ENCODE assay signal across 25 cellular contexts in the genomic region with DNA sequence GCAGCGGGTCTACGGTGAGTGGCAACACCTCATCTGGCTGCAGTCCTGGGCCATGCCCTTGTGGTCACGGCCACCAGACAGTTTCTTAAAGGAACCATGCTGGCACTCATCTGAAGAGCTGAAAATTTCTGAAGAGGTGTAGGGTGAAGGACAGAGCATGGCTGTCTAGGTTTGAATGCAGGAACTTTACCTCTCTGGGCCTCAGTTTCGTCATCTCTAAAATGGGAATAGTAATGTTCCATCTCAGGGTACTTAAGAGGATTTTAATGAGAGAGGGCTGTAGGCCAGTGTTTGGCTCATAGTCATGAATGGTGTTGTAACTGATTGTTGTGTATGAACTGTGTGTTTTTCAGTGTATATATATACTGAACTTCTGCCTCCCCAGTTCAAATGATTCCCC. TPM values are rescaled to one million over a fixed set of nuclear protein-coding genes. Genes with fewer than 3 reads are reported as not detected.
"Had no signal": no experiment of that assay in that cellular context is flagged by ENCODE, and none has a peak within 500 bp of the region (broad histone marks: within the 10 kb centered on the region; RNA-seq: fewer than 3 reads in every experiment).

No MANE protein-coding gene starts in this region.

- DNase-seq: KG1, MV-4-11, NCI-H1048, NCI-H1105, NCI-H1417, NCI-H1436 treated with DMSO at 0.1 percent for 48 hours, NCI-H1694, NCI-H187 treated with DMSO at 0.1 percent for 48 hours, NCI-H2029 treated with DMSO at 0.1 percent for 48 hours, NCI-H2171 treated with DMSO at 0.1 percent for 48 hours, NCI-H345, NCI-H446 treated with DMSO at 0.1 percent for 48 hours, NCI-H510A treated with DMSO at 0.1 percent for 48 hours, NCI-H526 treated with DMSO at 0.1 percent for 48 hours, NCI-H748 treated with DMSO at 0.1 percent for 48 hours, RPMI8226, SHP77, SK-N-SH, SW 1271, T-cell had no signal

- H3K9ac ChIP-seq: SK-N-SH had no signal

- H3K27ac ChIP-seq: HL-60 had no signal

- H3K9me3 ChIP-seq: SK-N-SH had no signal

- FAIRE-seq: HTR-8/SVneo, RCC 7860 had no signal

- H3K4me2 ChIP-seq: SK-N-SH had no signal

- ATAC-seq: T-cell had no signal

RNA-seq across cellular contexts. Expression of gene COX4I2, which starts 5.8 kb away (rescaled TPM):
- total RNA-seq: MCF 10A, SK-MEL-5, T-cell had no signal
